Comparison of ENCODE assay signal across 1 cellular context in genomic region chr1:5992034-5992813, GRCh38.
A peak's percentile ranks its signal among the peaks of the same experiment; 100 is the strongest.
TF ChIP-seq lines count a peak whose summit lies in the region.

NPHP4 (minus strand) TSS chr1:5992425; CDS start chr1:5986289, 6,136 bp downstream.

TF ChIP-seq in GM12878, 131 proteins besides CTCF, POLR2A, EP300 and RAD21 (continued from another document):
- TF ChIP-seq CUX1 (IDR thresholded peaks at IDR 0.05; ENCODE audit: insufficient replicate concordance, low read depth, low read length) = no peak
- no peak for TF ChIP-seq YBX1 (IDR thresholded peaks at IDR 0.05)
- 0 out of 2 replicates have a peak, but pooled peaks have one; percentile 14 for TF ChIP-seq ZNF687 (IDR thresholded peaks at IDR 0.05)
- TF ChIP-seq USF2 (IDR thresholded peaks at IDR 0.05; ENCODE audit: borderline replicate concordance, low read depth, low read length) = no peak
- no peak for TF ChIP-seq CBFB (IDR thresholded peaks at IDR 0.05; ENCODE audit: low read depth)
- TF ChIP-seq HSF1 (IDR thresholded peaks at IDR 0.05; ENCODE audit: low read depth, low read length) = no peak
- TF ChIP-seq PML (IDR thresholded peaks at IDR 0.05; ENCODE audit: low read length) = no peak
- peak; percentile 26 for TF ChIP-seq SIX5 (IDR thresholded peaks at IDR 0.05; ENCODE audit: low read depth, low read length, severe bottlenecking)
- no peak for TF ChIP-seq TARDBP (IDR thresholded peaks at IDR 0.05; ENCODE audit: borderline replicate concordance)
- TF ChIP-seq SMC3 (IDR thresholded peaks at IDR 0.05; ENCODE audit: borderline replicate concordance, low read length) = no peak
- TF ChIP-seq CBX5 (IDR thresholded peaks at IDR 0.05; ENCODE audit: low read depth) = no peak
- no peak for TF ChIP-seq ZNF622 (IDR thresholded peaks at IDR 0.05)
- TF ChIP-seq NR2C2 (IDR thresholded peaks at IDR 0.05; ENCODE audit: borderline replicate concordance, control insufficient read depth, insufficient read length, low read depth) = no peak
- no peak for TF ChIP-seq RCOR1 (conservative IDR thresholded peaks at IDR 0.05; ENCODE audit: low read depth, low read length)
- TF ChIP-seq ZZZ3 (IDR thresholded peaks at IDR 0.05; ENCODE audit: control insufficient read depth, insufficient read length, low read depth) = no peak
- peak; percentile 58; the same call in 1 of the 2 replicates for TF ChIP-seq YY1 (IDR thresholded peaks at IDR 0.05; ENCODE audit: low read depth, low read length)
- TF ChIP-seq BCLAF1 (IDR thresholded peaks at IDR 0.05) = peak; percentile 98
- no peak for TF ChIP-seq MEF2B (IDR thresholded peaks at IDR 0.05; ENCODE audit: partially characterized antibody, poor library complexity, severe bottlenecking)
- no peak for TF ChIP-seq CHD4 (IDR thresholded peaks at IDR 0.05)
- 0 out of 2 replicates have a peak, but pooled peaks have one; percentile 8 for TF ChIP-seq NRF1 (conservative IDR thresholded peaks at IDR 0.05; ENCODE audit: low read depth, low read length)
- TF ChIP-seq ATF7 (IDR thresholded peaks at IDR 0.05; ENCODE audit: low read depth) = peak; percentile 93
- TF ChIP-seq SREBF1 (IDR thresholded peaks at IDR 0.05; ENCODE audit: low read length) = peak; percentile 94
- TF ChIP-seq MYC (IDR thresholded peaks at IDR 0.05; ENCODE audit: insufficient read depth, insufficient read length, insufficient replicate concordance, low read length, severe bottlenecking) = no peak
- no peak for TF ChIP-seq SPI1 (IDR thresholded peaks at IDR 0.05; ENCODE audit: borderline replicate concordance, insufficient read depth, low read depth, low read length)
- TF ChIP-seq GATAD2B (conservative IDR thresholded peaks at IDR 0.05; ENCODE audit: low read depth) = peak; percentile 59
- TF ChIP-seq E2F4 (IDR thresholded peaks at IDR 0.05; ENCODE audit: low read depth, low read length) = peak; percentile 77
- no peak for TF ChIP-seq SMAD5 (IDR thresholded peaks at IDR 0.05; ENCODE audit: low read depth)
- TF ChIP-seq PKNOX1 (IDR thresholded peaks at IDR 0.05) = peak; percentile 99
- no peak for TF ChIP-seq SMAD1 (IDR thresholded peaks at IDR 0.05; ENCODE audit: low read depth, partially characterized antibody)
- TF ChIP-seq ESRRA (IDR thresholded peaks at IDR 0.05; ENCODE audit: low read length) = no peak
- no peak for TF ChIP-seq TCF7 (IDR thresholded peaks at IDR 0.05; ENCODE audit: borderline replicate concordance)
- peak; percentile 65 for TF ChIP-seq E4F1 (IDR thresholded peaks at IDR 0.05; ENCODE audit: borderline replicate concordance, partially characterized antibody)
- TF ChIP-seq NFIC (IDR thresholded peaks at IDR 0.05; ENCODE audit: low read depth, low read length) = no peak
- no peak for TF ChIP-seq SREBF2 (IDR thresholded peaks at IDR 0.05; ENCODE audit: low read length)
- TF ChIP-seq WRNIP1 (IDR thresholded peaks at IDR 0.05; ENCODE audit: borderline replicate concordance, low read depth, low read length) = no peak
- peak; percentile 95 for TF ChIP-seq MXI1 (IDR thresholded peaks at IDR 0.05; ENCODE audit: low read depth, low read length)
- TF ChIP-seq ZNF274 (IDR thresholded peaks at IDR 0.05; ENCODE audit: insufficient read depth, insufficient read length) = no peak
- TF ChIP-seq LARP7 (IDR thresholded peaks at IDR 0.05) = peak; percentile 94
